Comparison of ENCODE assay signal across 12 cellular contexts in genomic region chr11:28296426-28296825, GRCh38.
DNase-seq lines count a peak whose midpoint lies in the region; ATAC-seq, FAIRE-seq and TF ChIP-seq lines count a peak whose summit lies in the region.
"Had no signal": no experiment of that assay in that cellular context is flagged by ENCODE, and none has a peak within 500 bp of the region (broad histone marks: within the 10 kb centered on the region; RNA-seq: fewer than 3 reads in every experiment).

No MANE protein-coding gene starts in this region.

- no peak for TF ChIP-seq CTCF in GM10266 (IDR thresholded peaks at IDR 0.05; ENCODE audit: control insufficient read depth, insufficient read depth, low read depth, missing control alignments)
- no peak for TF ChIP-seq CTCF in suprapubic skin (IDR thresholded peaks at IDR 0.05)

- no peak overlapping the region for H3K4me3 Mint-ChIP-seq in activated T-helper 1 cell treated with anti-CD3 and anti-CD28 coated beads, Interleukin-12 subunit alpha, Interleukin-12 subunit beta, Interleukin-2, Interleukin-4 antibody, amounts not matched to agents 30 ng/mL and 10 ng/mL and 1 ng/mL, durations not matched to agents 14 hours and 24 hours and 36 hours
- H3K4me3 Mint-ChIP-seq: stimulated activated memory B cell treated with anti-CD40 and anti-IgM and Interleukin-4, amounts not matched to agents 10 μg/mL and 1 μg/mL and 100 μg/mL, for 72 hours had no signal

- H3K4me1 ChIP-seq in suprapubic skin = no peaks in the 10 kb centered on the region
- H3K4me1 ChIP-seq: parathyroid adenoma had no signal

- peaks cover 23% of the 10 kb centered on the region for H3K36me3 ChIP-seq in suprapubic skin

- H3K4me3 ChIP-seq in suprapubic skin = no peak overlapping the region

- no peak for TF ChIP-seq EP300 in suprapubic skin (IDR thresholded peaks at IDR 0.05)

- H3K27me3 ChIP-seq in suprapubic skin = no peaks in the 10 kb centered on the region

- H3K4me1 Mint-ChIP-seq in activated T-helper 1 cell treated with anti-CD3 and anti-CD28 coated beads, Interleukin-12 subunit alpha, Interleukin-12 subunit beta, Interleukin-2, Interleukin-4 antibody, amounts not matched to agents 30 ng/mL and 10 ng/mL and 1 ng/mL, durations not matched to agents 14 hours and 24 hours and 36 hours (ENCODE audit: low read depth) = no peaks in the 10 kb centered on the region
- H3K4me1 Mint-ChIP-seq: stimulated activated memory B cell treated with anti-CD40 and anti-IgM and Interleukin-4, amounts not matched to agents 10 μg/mL and 1 μg/mL and 100 μg/mL, for 72 hours had no signal

- no peaks in the 10 kb centered on the region for H3K9me3 ChIP-seq in suprapubic skin

- DNase-seq in GM10266 (ENCODE audit: extremely low spot score) (peak; percentile 7), GM19239 (ENCODE audit: insufficient read length, low spot score) (peak; percentile 1), NCI-H1092 treated with DMSO at 0.1 percent for 48 hours (lab: John Stamatoyannopoulos, UW) (no peak), SK-N-DZ (ENCODE audit: low spot score) (no peak), suprapubic skin (ENCODE audit: low spot score in 2 of 2) (no peak)
- DNase-seq in activated T-helper 1 cell treated with anti-CD3 and anti-CD28 coated beads, Interleukin-12 subunit alpha, Interleukin-12 subunit beta, Interleukin-2, Interleukin-4 antibody, amounts not matched to agents 30 ng/mL and 10 ng/mL and 1 ng/mL, durations not matched to agents 14 hours and 24 hours and 36 hours (ENCODE audit: low spot score) = no peak
- DNase-seq: NCI-H446 treated with DMSO at 0.1 percent for 48 hours had no signal

- H3K27me3 Mint-ChIP-seq in activated T-helper 1 cell treated with anti-CD3 and anti-CD28 coated beads, Interleukin-12 subunit alpha, Interleukin-12 subunit beta, Interleukin-2, Interleukin-4 antibody, amounts not matched to agents 30 ng/mL and 10 ng/mL and 1 ng/mL, durations not matched to agents 14 hours and 24 hours and 36 hours (ENCODE audit: insufficient read depth) = no peaks in the 10 kb centered on the region
- H3K27me3 Mint-ChIP-seq: stimulated activated memory B cell treated with anti-CD40 and anti-IgM and Interleukin-4, amounts not matched to agents 10 μg/mL and 1 μg/mL and 100 μg/mL, for 72 hours had no signal

- 91% methylated on average over 2 of the region's 2 CpGs for WGBS in suprapubic skin

- H3K36me3 Mint-ChIP-seq in activated T-helper 1 cell treated with anti-CD3 and anti-CD28 coated beads, Interleukin-12 subunit alpha, Interleukin-12 subunit beta, Interleukin-2, Interleukin-4 antibody, amounts not matched to agents 30 ng/mL and 10 ng/mL and 1 ng/mL, durations not matched to agents 14 hours and 24 hours and 36 hours (ENCODE audit: low read depth) = peaks cover 14% of the 10 kb centered on the region

- TF ChIP-seq POLR2A in suprapubic skin (IDR thresholded peaks at IDR 0.05) = no peak

- peak; percentile 69 for FAIRE-seq in GM19239 (lab: Jason Lieb, UNC)

- intact Hi-C loops in activated T-helper 1 cell treated with anti-CD3 and anti-CD28 coated beads, Interleukin-12 subunit alpha, Interleukin-12 subunit beta, Interleukin-2, Interleukin-4 antibody, amounts not matched to agents 30 ng/mL and 10 ng/mL and 1 ng/mL, durations not matched to agents 14 hours and 24 hours and 36 hours (cut with micrococcal nuclease) = no loop called here

- H3K9me3 Mint-ChIP-seq in activated T-helper 1 cell treated with anti-CD3 and anti-CD28 coated beads, Interleukin-12 subunit alpha, Interleukin-12 subunit beta, Interleukin-2, Interleukin-4 antibody, amounts not matched to agents 30 ng/mL and 10 ng/mL and 1 ng/mL, durations not matched to agents 14 hours and 24 hours and 36 hours = no peaks in the 10 kb centered on the region

- peak; percentile 100 for ATAC-seq in GM21825 (IDR thresholded peaks at IDR 0.05; ENCODE audit: unreplicated experiment)
- peak; percentile 90 for ATAC-seq in HG03139 (IDR thresholded peaks at IDR 0.05; ENCODE audit: unreplicated experiment)
- ATAC-seq: HCT116; stimulated activated memory B cell treated with anti-CD40 and anti-IgM and Interleukin-4, amounts not matched to agents 10 μg/mL and 1 μg/mL and 100 μg/mL, for 72 hours had no signal

- no peak overlapping the region for H3K27ac ChIP-seq in suprapubic skin
- H3K27ac ChIP-seq: parathyroid adenoma had no signal

- no peak overlapping the region for H3K27ac Mint-ChIP-seq in activated T-helper 1 cell treated with anti-CD3 and anti-CD28 coated beads, Interleukin-12 subunit alpha, Interleukin-12 subunit beta, Interleukin-2, Interleukin-4 antibody, amounts not matched to agents 30 ng/mL and 10 ng/mL and 1 ng/mL, durations not matched to agents 14 hours and 24 hours and 36 hours
- H3K27ac Mint-ChIP-seq: stimulated activated memory B cell treated with anti-CD40 and anti-IgM and Interleukin-4, amounts not matched to agents 10 μg/mL and 1 μg/mL and 100 μg/mL, for 72 hours had no signal

Comparison
In these comparisons a context has a peak if more than half of its experiments do, and no peak if none do; other contexts are left out.
1. DNase-seq: peak in GM10266 (single experiment) and GM19239 (single experiment); none in NCI-H1092 treated with DMSO at 0.1 percent for 48 hours (single experiment), SK-N-DZ (single experiment), suprapubic skin (0 of 2) and activated T-helper 1 cell treated with anti-CD3 and anti-CD28 coated beads, Interleukin-12 subunit alpha, Interleukin-12 subunit beta, Interleukin-2, Interleukin-4 antibody, amounts not matched to agents 30 ng/mL and 10 ng/mL and 1 ng/mL, durations not matched to agents 14 hours and 24 hours and 36 hours (single experiment).